33 cellular contexts compared by ENCODE assay signal in the genomic region with DNA sequence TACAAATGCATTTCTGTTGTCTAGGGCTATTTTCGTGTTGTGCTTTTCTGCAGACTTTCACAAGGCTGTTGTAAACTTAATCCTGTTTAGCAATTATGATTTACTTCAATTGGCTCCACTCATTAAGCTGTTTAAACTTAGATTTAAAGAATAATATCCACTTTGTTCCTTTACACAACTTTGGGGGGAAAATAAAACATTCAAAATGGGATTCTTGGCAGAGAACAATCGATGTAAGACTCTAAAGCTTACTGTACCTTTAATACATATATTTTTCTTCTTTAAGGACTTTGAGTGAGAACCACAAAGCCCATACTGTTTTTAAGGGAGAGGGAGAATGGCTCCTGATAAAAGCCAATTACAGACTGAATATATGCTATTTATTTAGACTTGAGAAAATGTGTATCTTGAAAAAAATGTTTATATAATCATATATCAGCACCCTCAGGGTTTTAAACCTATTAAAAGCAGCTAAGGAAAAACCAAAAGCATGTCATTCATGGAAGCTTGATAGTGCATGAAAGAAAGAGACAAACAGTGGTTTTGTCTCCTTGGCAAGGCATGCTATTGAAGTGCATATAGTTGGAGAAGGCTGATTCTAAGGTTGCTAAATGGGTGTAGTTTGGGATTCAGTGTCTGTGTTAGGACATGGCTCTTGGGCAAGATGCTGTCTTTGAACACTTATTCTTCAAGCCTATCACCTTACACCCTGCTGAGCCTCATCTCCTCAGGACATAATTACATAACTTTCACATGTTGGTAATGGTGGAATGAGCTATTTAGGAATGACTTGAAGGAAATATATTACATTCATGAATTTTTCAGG.
"Had no signal": no experiment of that assay in that cellular context is flagged by ENCODE, and none has a peak within 500 bp of the region (broad histone marks: within the 10 kb centered on the region; RNA-seq: fewer than 3 reads in every experiment).

No MANE protein-coding gene starts in this region.

- H3K4me1 ChIP-seq: body of pancreas, gastroesophageal sphincter, parathyroid adenoma, psoas muscle, sigmoid colon, stomach, thyroid gland, upper lobe of left lung, vagina had no signal

- H3K27ac ChIP-seq: body of pancreas, cardiac muscle cell, coronary artery, dorsolateral prefrontal cortex, gastroesophageal sphincter, hepatocyte, parathyroid adenoma, psoas muscle, sigmoid colon, stomach, thyroid gland, upper lobe of left lung, vagina, WERI-Rb-1 had no signal

- H3K27me3 ChIP-seq: body of pancreas, cardiac muscle cell, dorsolateral prefrontal cortex, gastroesophageal sphincter, hepatocyte, sigmoid colon, stomach, thyroid gland, upper lobe of left lung, vagina had no signal

- ATAC-seq: activated CD8-positive, alpha-beta memory T cell treated with anti-CD3 and anti-CD28 coated beads, Interleukin-2, amount 10 ng/mL, durations not matched to agents 7 days and 5 days; activated CD8-positive, alpha-beta T cell treated with anti-CD3 and anti-CD28 coated beads, Interleukin-2, amount 10 ng/mL, durations not matched to agents 7 days and 5 days; body of pancreas; gastroesophageal sphincter; left colon; naive thymus-derived CD8-positive, alpha-beta T cell; psoas muscle; stimulated activated effector memory CD8-positive, alpha-beta T cell treated with anti-CD3 and anti-CD28 coated beads, Interleukin-12 subunit alpha, Interleukin-12 subunit beta, amount 100 ng/mL, for 72 hours; T-helper 17 cell had no signal

- H3K9me3 ChIP-seq: body of pancreas, gastroesophageal sphincter, psoas muscle, sigmoid colon, stomach, thyroid gland, upper lobe of left lung, vagina had no signal

- H3K4me3 ChIP-seq: body of pancreas, cardiac muscle cell, coronary artery, dorsolateral prefrontal cortex, gastroesophageal sphincter, hepatocyte, psoas muscle, sigmoid colon, stomach, thyroid gland, upper lobe of left lung, vagina had no signal

- H3K9ac ChIP-seq: parathyroid adenoma had no signal

- H3K4me2 ChIP-seq: hepatocyte had no signal

- DNase-seq: activated CD4-positive, alpha-beta T cell treated with anti-CD3 and anti-CD28 coated beads, Interleukin-2, amount 50 U/mL, for 1 hour; activated CD4-positive, CD25-positive, alpha-beta regulatory T cell treated with anti-CD3 and anti-CD28 coated beads, Interleukin-2, amount 50 U/mL, for 72 hours; activated CD8-positive, alpha-beta memory T cell treated with anti-CD3 and anti-CD28 coated beads, Interleukin-2, amount 10 ng/mL, durations not matched to agents 7 days and 5 days; activated CD8-positive, alpha-beta T cell treated with anti-CD3 and anti-CD28 coated beads, Interleukin-2, amount 10 ng/mL, durations not matched to agents 7 days and 5 days; activated T-cell treated with anti-CD3 and anti-CD28 coated beads, Interleukin-2, amount 50 U/mL, for 48 hours; anterior cingulate cortex; body of pancreas; dorsolateral prefrontal cortex; effector memory CD4-positive, alpha-beta T cell; erythroblast; immature natural killer cell; kidney; left colon; mesenchymal stem cell; naive thymus-derived CD8-positive, alpha-beta T cell; occipital lobe; psoas muscle; sigmoid colon; small intestine; stimulated activated CD4-positive, alpha-beta T cell treated with anti-CD3 and anti-CD28 coated beads, Interleukin-4, amount 100 ng/mL, for 24 hours; stomach; T-helper 17 cell; T1000; thyroid gland; upper lobe of left lung; WERI-Rb-1 had no signal

- H3K36me3 ChIP-seq: cardiac muscle cell, gastroesophageal sphincter, sigmoid colon, stomach, thyroid gland, upper lobe of left lung, vagina, WERI-Rb-1 had no signal
